In the genomic region with DNA sequence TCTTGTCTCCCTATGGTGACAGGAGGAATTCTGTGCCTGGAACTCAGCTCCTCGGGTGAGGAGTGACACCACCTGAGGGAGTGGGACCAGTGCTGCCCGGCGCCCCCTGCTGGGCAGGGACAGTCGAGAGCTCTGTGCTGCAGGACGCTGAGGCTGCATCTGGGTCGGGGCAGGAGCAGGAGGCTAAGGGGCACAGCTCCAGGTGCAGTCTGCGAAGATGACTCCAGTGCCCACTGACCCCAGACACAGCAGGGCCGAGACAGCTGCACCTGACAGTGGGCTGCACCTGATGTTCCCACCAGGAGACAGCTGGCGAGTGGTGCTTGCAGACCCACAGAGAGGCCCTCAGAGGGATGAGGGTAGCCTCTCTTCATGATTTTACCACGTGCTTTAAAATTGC, we compare ENCODE assay signal across 1 cellular context.
TF ChIP-seq lines count a peak whose summit lies in the region.

No MANE protein-coding gene starts in this region.

TF ChIP-seq in WTC11, 78 proteins besides CTCF, POLR2A, EP300 and RAD21 (continued from another document):
- TF ChIP-seq, protein P1, sequence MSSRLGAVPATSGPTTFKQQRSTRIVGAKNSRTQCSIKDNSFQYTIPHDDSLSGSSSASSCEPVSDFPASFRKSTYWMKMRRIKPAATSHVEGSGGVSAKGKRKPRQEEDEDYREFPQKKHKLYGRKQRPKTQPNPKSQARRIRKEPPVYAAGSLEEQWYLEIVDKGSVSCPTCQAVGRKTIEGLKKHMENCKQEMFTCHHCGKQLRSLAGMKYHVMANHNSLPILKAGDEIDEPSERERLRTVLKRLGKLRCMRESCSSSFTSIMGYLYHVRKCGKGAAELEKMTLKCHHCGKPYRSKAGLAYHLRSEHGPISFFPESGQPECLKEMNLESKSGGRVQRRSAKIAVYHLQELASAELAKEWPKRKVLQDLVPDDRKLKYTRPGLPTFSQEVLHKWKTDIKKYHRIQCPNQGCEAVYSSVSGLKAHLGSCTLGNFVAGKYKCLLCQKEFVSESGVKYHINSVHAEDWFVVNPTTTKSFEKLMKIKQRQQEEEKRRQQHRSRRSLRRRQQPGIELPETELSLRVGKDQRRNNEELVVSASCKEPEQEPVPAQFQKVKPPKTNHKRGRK (CRISPR knock-in tag; IDR thresholded peaks at IDR 0.05; ENCODE audit: borderline replicate concordance), result no peak
TF ChIP-seq in WTC11: peak in this region for 0.
